Comparison of ENCODE assay signal across 8 cellular contexts in genomic region chr3:71087109-71088018, GRCh38.
DNase-seq lines count a peak whose midpoint lies in the region; ATAC-seq, FAIRE-seq and TF ChIP-seq lines count a peak whose summit lies in the region.

No MANE protein-coding gene starts in this region.

- TF ChIP-seq POLR2A in GM12878 (IDR thresholded peaks at IDR 0.05; ENCODE audit: low read depth, low read length), result no peak

- TF ChIP-seq CTCF in DOHH2 (IDR thresholded peaks at IDR 0.05; ENCODE audit: low read depth, low read length, poor library complexity, severe bottlenecking), result no peak
- no peak for TF ChIP-seq CTCF in GM12878 (IDR thresholded peaks at IDR 0.05 in 2 of 3, conservative IDR thresholded peaks at IDR 0.05 in 1 of 3; ENCODE audit: control insufficient read depth in 2 of 3, extremely low read depth in 1 of 3, insufficient read depth in 1 of 3, low read depth in 3 of 3, low read length in 3 of 3)

- CTCF ChIA-PET in GM12878 (lab: Yijun Ruan, JAX), result interaction anchor here (1.2 kb wide), 1 partner anchor 78 kb away, joined by 4 read pairs; no protein-coding TSS in a partner anchor

- H3K79me2 ChIP-seq in DOHH2 (ENCODE audit: control insufficient read depth, low read length) (peaks cover 32% of the 10 kb centered on the region), GM12878 (ENCODE audit: control insufficient read depth, insufficient read depth, low read length) (no peaks in the 10 kb centered on the region)

- RAD21 ChIA-PET in GM12878 (lab: Charles Lee; ENCODE audit: unreplicated experiment), result no interaction called here

- in situ Hi-C loops in GM12878 (cut with MboI), result loop anchor here (10.0 kb wide), 1 partner anchor 307 kb away; no protein-coding TSS in a partner anchor

- H3K4me3 ChIP-seq in DOHH2 (ENCODE audit: low read length) (no peak overlapping the region), GM12878 (no peak overlapping the region)

- peak; percentile 74 for FAIRE-seq in GM12878 (lab: Jason Lieb, UNC)
- FAIRE-seq in urothelium cell line (lab: Jason Lieb, UNC), result no peak

- H3K9ac ChIP-seq in GM12878 (ENCODE audit: control insufficient read depth, insufficient read depth, low read length), result no peak overlapping the region

- H3K36me3 ChIP-seq in DOHH2 (ENCODE audit: control insufficient read depth, low read length) (peaks cover 8% of the 10 kb centered on the region), GM12878 (ENCODE audit: control insufficient read depth in 2 of 2, insufficient read depth in 2 of 2, low read length in 1 of 2) (no peaks in the 10 kb centered on the region)

- no TSS peak for BruUV-seq in GM12878 (replicated peaks; lab: Mats Ljungman, UMichigan)

- peak; percentile 9; the same call in 1 of the 2 replicates for TF ChIP-seq RAD21 in GM12878 (IDR thresholded peaks at IDR 0.05; ENCODE audit: insufficient read depth, low read depth, low read length)

- no peaks in the 10 kb centered on the region for H3K27me3 ChIP-seq in DOHH2 (ENCODE audit: control insufficient read depth, low read length)
- no peaks in the 10 kb centered on the region for H3K27me3 ChIP-seq in GM12878 (replicated peaks in 1 of 2; ENCODE audit: control insufficient read depth in 2 of 2, insufficient read depth in 2 of 2, low read length in 1 of 2)

- peak; percentile 6 to 80; a peak in 3 of 4 replicates for TF ChIP-seq EP300 in GM12878 (IDR thresholded peaks at IDR 0.05; ENCODE audit: borderline replicate concordance in 1 of 2, control insufficient read depth in 1 of 2, low read depth in 2 of 2, low read length in 2 of 2)

- H3K4me1 ChIP-seq in DOHH2 (ENCODE audit: control insufficient read depth, low read length), result peaks cover 51% of the 10 kb centered on the region
- H3K4me1 ChIP-seq in GM12878 (ENCODE audit: control insufficient read depth, insufficient read depth, low read length), result peaks cover 34% of the 10 kb centered on the region

- WGBS in GM12878 (ENCODE audit: insufficient coverage, insufficient replicate concordance, low lambda C conversion rate, missing lambda C conversion rate), result 6% methylated on average over 9 of the region's 9 CpGs

- intact Hi-C loops in GM12878 (cut with micrococcal nuclease; ENCODE audit: unreplicated experiment), result loop anchor here (1.0 to 2.0 kb wide), 4 partner anchors 63 to 305 kb away; no protein-coding TSS in a partner anchor

- H3K4me2 ChIP-seq in DOHH2 (ENCODE audit: low read length), result peak overlapping the region; percentile 65
- H3K4me2 ChIP-seq in GM12878 (ENCODE audit: control insufficient read depth, insufficient read depth), result peak overlapping the region; percentile 79

- H3K9me3 ChIP-seq in DOHH2 (ENCODE audit: control insufficient read depth, insufficient read depth, low read length), result no peaks in the 10 kb centered on the region
- H3K9me3 ChIP-seq in GM12878 (replicated peaks; ENCODE audit: control insufficient read depth, insufficient read depth, low read length), result peaks cover 2% of the 10 kb centered on the region; the same call in 1 of the 3 replicates

- ATAC-seq in GM21367 (IDR thresholded peaks at IDR 0.05; ENCODE audit: unreplicated experiment) (peak; percentile 86), HG03558 (IDR thresholded peaks at IDR 0.05; ENCODE audit: extremely low read depth, unreplicated experiment) (peak; percentile 88), GM12878 (peak; percentile 88)

- H3K27ac ChIP-seq in DOHH2 (ENCODE audit: low read depth, low read length) (no peak overlapping the region), GM12878 (ENCODE audit: control insufficient read depth, insufficient read depth) (peak overlapping the region; percentile 81)

- SMC1A ChIA-PET in GM12878 (lab: Charles Lee; ENCODE audit: uncharacterized antibody, unreplicated experiment), result no interaction called here

- POLR2A ChIA-PET in GM12878 (lab: Charles Lee), result no interaction called here

- no peaks in the 10 kb centered on the region for H3K9me2 ChIP-seq in DOHH2 (replicated peaks; ENCODE audit: control insufficient read depth, low read length)

- DNase-seq in GM12878 (ENCODE audit: low read depth, low spot score), result peak; percentile 80
- peak; percentile 42 for DNase-seq in urothelium cell line (ENCODE audit: low spot score)
- DNase-seq in NCI-H345 (lab: John Stamatoyannopoulos, UW), result no peak
- DNase-seq in SHP77 treated with DMSO at 0.1 percent for 48 hours (lab: John Stamatoyannopoulos, UW), result no peak
- DNase-seq in dedifferentiated amniotic fluid mesenchymal stem cell (ENCODE audit: extremely low spot score), result no peak

- H3F3A ChIP-seq in DOHH2 (ENCODE audit: control insufficient read depth, insufficient read depth), result no peaks in the 10 kb centered on the region

- peak overlapping the region; percentile 28; the same call in 1 of the 2 replicates for H2AFZ ChIP-seq in GM12878 (ENCODE audit: control insufficient read depth, low read depth, low read length)

- peaks cover 15% of the 10 kb centered on the region for H4K20me1 ChIP-seq in DOHH2 (ENCODE audit: control insufficient read depth, insufficient read depth, low read depth, low read length)
- H4K20me1 ChIP-seq in GM12878 (ENCODE audit: control insufficient read depth, insufficient read depth), result no peaks in the 10 kb centered on the region

TF ChIP-seq in GM12878, 131 proteins besides CTCF, POLR2A, EP300 and RAD21 (continues in another document):
- peak; percentile 74 for TF ChIP-seq CREM (IDR thresholded peaks at IDR 0.05; ENCODE audit: low read depth)
- TF ChIP-seq YY1 (IDR thresholded peaks at IDR 0.05; ENCODE audit: low read depth, low read length), result no peak
- no peak; the same call in 1 of the 2 replicates for TF ChIP-seq SREBF1 (IDR thresholded peaks at IDR 0.05; ENCODE audit: low read length)
- TF ChIP-seq ZBED1 (IDR thresholded peaks at IDR 0.05; ENCODE audit: borderline replicate concordance), result peak; percentile 96
- TF ChIP-seq NFIC (IDR thresholded peaks at IDR 0.05; ENCODE audit: low read depth, low read length), result peak; percentile 100
- no peak for TF ChIP-seq ZBTB40 (IDR thresholded peaks at IDR 0.05; ENCODE audit: borderline replicate concordance)
- TF ChIP-seq PAX5 (IDR thresholded peaks at IDR 0.05; ENCODE audit: borderline replicate concordance, low read depth, low read length), result peak; percentile 68; the same call in 1 of the 2 replicates
- peak; percentile 92 for TF ChIP-seq TCF3 (IDR thresholded peaks at IDR 0.05; ENCODE audit: borderline replicate concordance, insufficient read depth, low read depth, low read length)
- TF ChIP-seq, protein P1, sequence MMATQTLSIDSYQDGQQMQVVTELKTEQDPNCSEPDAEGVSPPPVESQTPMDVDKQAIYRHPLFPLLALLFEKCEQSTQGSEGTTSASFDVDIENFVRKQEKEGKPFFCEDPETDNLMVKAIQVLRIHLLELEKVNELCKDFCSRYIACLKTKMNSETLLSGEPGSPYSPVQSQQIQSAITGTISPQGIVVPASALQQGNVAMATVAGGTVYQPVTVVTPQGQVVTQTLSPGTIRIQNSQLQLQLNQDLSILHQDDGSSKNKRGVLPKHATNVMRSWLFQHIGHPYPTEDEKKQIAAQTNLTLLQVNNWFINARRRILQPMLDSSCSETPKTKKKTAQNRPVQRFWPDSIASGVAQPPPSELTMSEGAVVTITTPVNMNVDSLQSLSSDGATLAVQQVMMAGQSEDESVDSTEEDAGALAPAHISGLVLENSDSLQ (IDR thresholded peaks at IDR 0.05), result peak; percentile 60; the same call in 1 of the 2 replicates
- no peak for TF ChIP-seq USF2 (IDR thresholded peaks at IDR 0.05; ENCODE audit: borderline replicate concordance, low read depth, low read length)
- TF ChIP-seq RBBP5 (conservative IDR thresholded peaks at IDR 0.05), result no peak

Comparison
In these comparisons a context has a peak if more than half of its experiments do, and no peak if none do; other contexts are left out.
1. DNase-seq: peak in GM12878 (single experiment) and urothelium cell line (single experiment); none in NCI-H345 (single experiment), SHP77 treated with DMSO at 0.1 percent for 48 hours (single experiment) and dedifferentiated amniotic fluid mesenchymal stem cell (single experiment).
2. Peak in every context shown above with its lines, with median percentiles within 50 percentile points of each other: ATAC-seq.